9 cellular contexts compared by ENCODE assay signal in genomic region chr12:121637231-121637914, GRCh38. TPM values are rescaled to one million over a fixed set of nuclear protein-coding genes. Genes with fewer than 3 reads are reported as not detected.
A peak's percentile ranks its signal among the peaks of the same experiment; 100 is the strongest.
DNase-seq lines count a peak whose midpoint lies in the region; ATAC-seq lines count a peak whose summit lies in the region.
"Had no signal": no experiment of that assay in that cellular context is flagged by ENCODE, and none has a peak within 500 bp of the region (broad histone marks: within the 10 kb centered on the region; RNA-seq: fewer than 3 reads in every experiment).

No MANE protein-coding gene starts in this region.

- POLR2A ChIA-PET in T-cell (lab: Charles Lee), result interaction anchor here (0.6 to 1.3 kb wide), 4 partner anchors 11 to 159 kb away, joined by 3 to 7 read pairs (median 4); partner anchors contain the start of gene ORAI1 (in 1 of the 2)

- H3K27me3 Mint-ChIP-seq in T-cell, result no peaks in the 10 kb centered on the region

- H3K36me3 Mint-ChIP-seq in T-cell, result peaks cover 20% of the 10 kb centered on the region

- peak overlapping the region; percentile 91 to 96 for H3K27ac Mint-ChIP-seq in T-cell

- H3K9me3 Mint-ChIP-seq in T-cell, result no peaks in the 10 kb centered on the region

- H3K4me1 Mint-ChIP-seq in T-cell, result peaks cover 60 to 73% (median 62%) of the 10 kb centered on the region in 3 donors

- no peaks in the 10 kb centered on the region for H3K27me3 ChIP-seq in effector memory CD4-positive, alpha-beta T cell (replicated peaks; ENCODE audit: control insufficient read depth, insufficient read depth, low read length, poor library complexity, severe bottlenecking)

- peak overlapping the region; percentile 53 to 79 (median 62) for H3K4me3 Mint-ChIP-seq in T-cell

- CTCF ChIA-PET in T-cell (lab: Charles Lee), result interaction anchor here in 1 of 2 donors (1.3 to 2.7 kb wide), 3 partner anchors 10 to 61 kb away, joined by 4 to 18 read pairs (median 8); partner anchors contain the start of gene ORAI1

- H3K4me1 ChIP-seq in effector memory CD4-positive, alpha-beta T cell (ENCODE audit: control insufficient read depth, insufficient read depth, low read length, poor library complexity, severe bottlenecking), result peaks cover 35% of the 10 kb centered on the region

- no peaks in the 10 kb centered on the region for H3K9me3 ChIP-seq in effector memory CD4-positive, alpha-beta T cell (ENCODE audit: control insufficient read depth, low read length)

- peak overlapping the region; percentile 36 for H3K4me3 ChIP-seq in effector memory CD4-positive, alpha-beta T cell (ENCODE audit: insufficient read depth, low read depth, low read length, poor library complexity, severe bottlenecking)

- peaks cover 22% of the 10 kb centered on the region for H3K36me3 ChIP-seq in effector memory CD4-positive, alpha-beta T cell (ENCODE audit: control insufficient read depth, insufficient read depth, low read length)

- peak overlapping the region; percentile 66 for H3K27ac ChIP-seq in effector memory CD4-positive, alpha-beta T cell (ENCODE audit: insufficient read depth, low read length, poor library complexity, severe bottlenecking)
- H3K27ac ChIP-seq: epithelial cell of prostate had no signal

- ATAC-seq in GM19463 (IDR thresholded peaks at IDR 0.05; ENCODE audit: unreplicated experiment), result peak; percentile 65
- ATAC-seq in T-cell (replicated peaks in 1 of 4), result peak; percentile 76 to 91 (median 84)
- no peak for ATAC-seq in HG02852 (IDR thresholded peaks at IDR 0.05; ENCODE audit: unreplicated experiment)
- no peak for ATAC-seq in HG03565 (IDR thresholded peaks at IDR 0.05; ENCODE audit: unreplicated experiment)

- DNase-seq in T-cell (peak in 33 of 34 experiments; percentile 18 to 68 (median 46)), NCI-H2227 treated with DMSO at 0.1 percent for 48 hours (lab: John Stamatoyannopoulos, UW) (no peak), NCI-H2081 (lab: John Stamatoyannopoulos, UW) (no peak)
- DNase-seq in effector memory CD4-positive, alpha-beta T cell, result no peak
- DNase-seq in stimulated activated CD8-positive, alpha-beta memory T cell treated with anti-CD3 and anti-CD28 coated beads, Interleukin-4, amount 100 ng/mL, for 48 hours, result peak; percentile 74

RNA-seq across cellular contexts. Expression of gene ORAI1, which starts 11.0 kb away (rescaled TPM):
- 10 to 100 TPM; 38.9 to 76.5 (median 59.0) TPM for total RNA-seq in T-cell

RNA-seq across cellular contexts. Expression of gene MORN3, which starts 32.1 kb away (rescaled TPM):
- total RNA-seq in T-cell, result 10 to 100 TPM in 2 of 5 donors, 1 to 10 TPM in 3; 3.9 to 17.6 (median 8.3) TPM

RNA-seq across cellular contexts. Expression of gene KDM2B, which starts 56.5 kb away (rescaled TPM):
- total RNA-seq in T-cell, result 100 to 1,000 TPM in 2 of 5 donors, 10 to 100 TPM in 3; 74.1 to 102 (median 95.8) TPM

Comparison
In these comparisons a context has a peak if more than half of its experiments do, and no peak if none do; other contexts are left out.
1. ATAC-seq: peak in GM19463 (single experiment) and T-cell (4 of 4); none in HG02852 (single experiment) and HG03565 (single experiment).
2. DNase-seq: peak in T-cell (33 of 34) and stimulated activated CD8-positive, alpha-beta memory T cell treated with anti-CD3 and anti-CD28 coated beads, Interleukin-4, amount 100 ng/mL, for 48 hours (single experiment); none in effector memory CD4-positive, alpha-beta T cell (0 of 3), NCI-H2227 treated with DMSO at 0.1 percent for 48 hours (single experiment) and NCI-H2081 (0 of 2).